Comparison of ENCODE assay signal across 1 cellular context in the genomic region with DNA sequence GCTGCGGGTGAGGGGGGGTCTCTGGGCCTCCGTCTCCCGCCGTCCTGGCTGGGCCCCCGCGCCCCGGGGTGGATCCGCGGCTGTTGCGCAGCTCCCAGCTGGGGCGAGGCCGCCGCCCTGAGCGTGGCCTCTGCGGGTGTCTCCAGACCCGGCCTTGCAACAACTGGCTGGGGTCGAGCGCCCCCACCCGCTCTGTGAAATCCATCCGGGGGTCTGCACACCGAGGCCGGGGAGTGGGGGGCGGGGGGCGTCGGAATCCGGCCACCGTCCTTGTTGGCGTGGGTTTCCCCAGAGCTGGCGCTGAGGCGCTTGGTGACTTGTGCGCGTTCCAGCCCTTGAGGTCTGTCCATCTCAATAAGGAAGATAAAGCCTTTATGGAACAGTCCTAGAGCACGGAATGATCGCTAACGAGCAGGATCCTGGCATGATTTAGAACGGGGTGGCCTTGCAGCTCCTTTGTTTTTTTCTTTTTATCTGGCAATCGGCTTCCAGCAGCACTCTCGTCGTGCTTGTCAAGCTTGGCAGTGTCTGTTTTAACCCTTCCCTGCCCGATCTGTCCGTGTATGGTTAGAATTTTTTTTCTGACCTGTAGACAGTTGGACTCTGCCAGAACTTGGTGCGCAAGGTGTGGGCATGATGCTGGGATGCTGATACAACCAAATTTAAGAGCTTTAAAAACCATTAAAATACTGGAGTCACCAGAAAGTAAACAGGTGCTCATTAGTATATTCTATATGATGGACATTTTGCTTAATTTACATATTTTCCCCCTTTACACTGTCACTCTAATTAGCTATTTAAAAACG.
TF ChIP-seq lines count a peak whose summit lies in the region.

No MANE protein-coding gene starts in this region.

TF ChIP-seq in HepG2, 621 proteins besides CTCF, POLR2A, EP300 and RAD21 (continued from another document and continues in another):
- TF ChIP-seq, protein P1, sequence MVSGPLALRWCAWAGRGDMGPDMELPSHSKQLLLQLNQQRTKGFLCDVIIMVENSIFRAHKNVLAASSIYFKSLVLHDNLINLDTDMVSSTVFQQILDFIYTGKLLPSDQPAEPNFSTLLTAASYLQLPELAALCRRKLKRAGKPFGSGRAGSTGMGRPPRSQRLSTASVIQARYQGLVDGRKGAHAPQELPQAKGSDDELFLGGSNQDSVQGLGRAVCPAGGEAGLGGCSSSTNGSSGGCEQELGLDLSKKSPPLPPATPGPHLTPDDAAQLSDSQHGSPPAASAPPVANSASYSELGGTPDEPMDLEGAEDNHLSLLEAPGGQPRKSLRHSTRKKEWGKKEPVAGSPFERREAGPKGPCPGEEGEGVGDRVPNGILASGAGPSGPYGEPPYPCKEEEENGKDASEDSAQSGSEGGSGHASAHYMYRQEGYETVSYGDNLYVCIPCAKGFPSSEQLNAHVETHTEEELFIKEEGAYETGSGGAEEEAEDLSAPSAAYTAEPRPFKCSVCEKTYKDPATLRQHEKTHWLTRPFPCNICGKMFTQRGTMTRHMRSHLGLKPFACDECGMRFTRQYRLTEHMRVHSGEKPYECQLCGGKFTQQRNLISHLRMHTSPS (CRISPR knock-in tag; IDR thresholded peaks at IDR 0.05; ENCODE audit: low read depth), result no peak
- TF ChIP-seq PRMT3 (CRISPR knock-in tag; IDR thresholded peaks at IDR 0.05; ENCODE audit: borderline replicate concordance, low read depth) (no peak), NAIF1 (CRISPR knock-in tag; IDR thresholded peaks at IDR 0.05; ENCODE audit: borderline replicate concordance) (0 out of 2 replicates have a peak, but pooled peaks have one; percentile 23), PHF20 (CRISPR knock-in tag; IDR thresholded peaks at IDR 0.05) (peak; percentile 15; the same call in 1 of the 2 replicates), ZNF768 (CRISPR knock-in tag; IDR thresholded peaks at IDR 0.05) (no peak; the same call in 1 of the 2 replicates), ZNF883 (CRISPR knock-in tag; IDR thresholded peaks at IDR 0.05; ENCODE audit: not compliant biosample characterization) (peak; percentile 86), HNRNPK (IDR thresholded peaks at IDR 0.05; ENCODE audit: low read depth, low read length, poor library complexity, severe bottlenecking) (no peak), KLF13 (CRISPR knock-in tag; IDR thresholded peaks at IDR 0.05) (no peak), NFYC (CRISPR knock-in tag; IDR thresholded peaks at IDR 0.05) (no peak), ZNF570 (CRISPR knock-in tag; IDR thresholded peaks at IDR 0.05; ENCODE audit: borderline replicate concordance) (no peak), ZNF180 (CRISPR knock-in tag; IDR thresholded peaks at IDR 0.05; ENCODE audit: borderline replicate concordance, low read depth) (no peak), ZNF160 (CRISPR knock-in tag; IDR thresholded peaks at IDR 0.05) (no peak), DNMT3B (CRISPR knock-in tag; conservative IDR thresholded peaks at IDR 0.05) (no peak), ZNF713 (CRISPR knock-in tag; IDR thresholded peaks at IDR 0.05) (no peak), SP4 (CRISPR knock-in tag; IDR thresholded peaks at IDR 0.05) (peak; percentile 55), NONO (IDR thresholded peaks at IDR 0.05) (no peak), NONO (CRISPR knock-in tag; conservative IDR thresholded peaks at IDR 0.05) (no peak), ZNF124 (CRISPR knock-in tag; IDR thresholded peaks at IDR 0.05) (no peak), NR3C1 (CRISPR knock-in tag; IDR thresholded peaks at IDR 0.05) (no peak), ZMAT3 (CRISPR knock-in tag; conservative IDR thresholded peaks at IDR 0.05) (no peak; the same call in 1 of the 2 replicates), HIVEP1 (CRISPR knock-in tag; IDR thresholded peaks at IDR 0.05) (no peak), ZNF567 (CRISPR knock-in tag; IDR thresholded peaks at IDR 0.05; ENCODE audit: borderline replicate concordance) (no peak), ZNF660 (CRISPR knock-in tag; IDR thresholded peaks at IDR 0.05; ENCODE audit: borderline replicate concordance, low read depth) (no peak), ZNF773 (CRISPR knock-in tag; IDR thresholded peaks at IDR 0.05; ENCODE audit: borderline replicate concordance) (no peak), AGO2 (optimal IDR thresholded peaks at IDR 0.05; ENCODE audit: low read depth, low read length) (peak; percentile 66), ZNF343 (CRISPR knock-in tag; IDR thresholded peaks at IDR 0.05) (no peak), HNRNPL (IDR thresholded peaks at IDR 0.05; ENCODE audit: low read depth, low read length) (no peak), ZNF652 (CRISPR knock-in tag; IDR thresholded peaks at IDR 0.05; ENCODE audit: borderline replicate concordance, low read depth) (peak; percentile 99)
- TF ChIP-seq, protein P2, sequence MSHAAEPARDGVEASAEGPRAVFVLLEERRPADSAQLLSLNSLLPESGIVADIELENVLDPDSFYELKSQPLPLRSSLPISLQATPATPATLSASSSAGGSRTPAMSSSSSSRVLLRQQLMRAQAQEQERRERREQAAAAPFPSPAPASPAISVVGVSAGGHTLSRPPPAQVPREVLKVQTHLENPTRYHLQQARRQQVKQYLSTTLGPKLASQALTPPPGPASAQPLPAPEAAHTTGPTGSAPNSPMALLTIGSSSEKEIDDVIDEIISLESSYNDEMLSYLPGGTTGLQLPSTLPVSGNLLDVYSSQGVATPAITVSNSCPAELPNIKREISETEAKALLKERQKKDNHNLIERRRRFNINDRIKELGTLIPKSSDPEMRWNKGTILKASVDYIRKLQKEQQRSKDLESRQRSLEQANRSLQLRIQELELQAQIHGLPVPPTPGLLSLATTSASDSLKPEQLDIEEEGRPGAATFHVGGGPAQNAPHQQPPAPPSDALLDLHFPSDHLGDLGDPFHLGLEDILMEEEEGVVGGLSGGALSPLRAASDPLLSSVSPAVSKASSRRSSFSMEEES (CRISPR knock-in tag; IDR thresholded peaks at IDR 0.05), result no peak
- TF ChIP-seq, protein P3, sequence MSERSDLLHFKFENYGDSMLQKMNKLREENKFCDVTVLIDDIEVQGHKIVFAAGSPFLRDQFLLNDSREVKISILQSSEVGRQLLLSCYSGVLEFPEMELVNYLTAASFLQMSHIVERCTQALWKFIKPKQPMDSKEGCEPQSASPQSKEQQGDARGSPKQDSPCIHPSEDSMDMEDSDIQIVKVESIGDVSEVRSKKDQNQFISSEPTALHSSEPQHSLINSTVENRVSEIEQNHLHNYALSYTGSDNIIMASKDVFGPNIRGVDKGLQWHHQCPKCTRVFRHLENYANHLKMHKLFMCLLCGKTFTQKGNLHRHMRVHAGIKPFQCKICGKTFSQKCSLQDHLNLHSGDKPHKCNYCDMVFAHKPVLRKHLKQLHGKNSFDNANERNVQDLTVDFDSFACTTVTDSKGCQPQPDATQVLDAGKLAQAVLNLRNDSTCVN (CRISPR knock-in tag; IDR thresholded peaks at IDR 0.05; ENCODE audit: borderline replicate concordance), result no peak; the same call in none of the 2 replicates
- TF ChIP-seq, protein P4, sequence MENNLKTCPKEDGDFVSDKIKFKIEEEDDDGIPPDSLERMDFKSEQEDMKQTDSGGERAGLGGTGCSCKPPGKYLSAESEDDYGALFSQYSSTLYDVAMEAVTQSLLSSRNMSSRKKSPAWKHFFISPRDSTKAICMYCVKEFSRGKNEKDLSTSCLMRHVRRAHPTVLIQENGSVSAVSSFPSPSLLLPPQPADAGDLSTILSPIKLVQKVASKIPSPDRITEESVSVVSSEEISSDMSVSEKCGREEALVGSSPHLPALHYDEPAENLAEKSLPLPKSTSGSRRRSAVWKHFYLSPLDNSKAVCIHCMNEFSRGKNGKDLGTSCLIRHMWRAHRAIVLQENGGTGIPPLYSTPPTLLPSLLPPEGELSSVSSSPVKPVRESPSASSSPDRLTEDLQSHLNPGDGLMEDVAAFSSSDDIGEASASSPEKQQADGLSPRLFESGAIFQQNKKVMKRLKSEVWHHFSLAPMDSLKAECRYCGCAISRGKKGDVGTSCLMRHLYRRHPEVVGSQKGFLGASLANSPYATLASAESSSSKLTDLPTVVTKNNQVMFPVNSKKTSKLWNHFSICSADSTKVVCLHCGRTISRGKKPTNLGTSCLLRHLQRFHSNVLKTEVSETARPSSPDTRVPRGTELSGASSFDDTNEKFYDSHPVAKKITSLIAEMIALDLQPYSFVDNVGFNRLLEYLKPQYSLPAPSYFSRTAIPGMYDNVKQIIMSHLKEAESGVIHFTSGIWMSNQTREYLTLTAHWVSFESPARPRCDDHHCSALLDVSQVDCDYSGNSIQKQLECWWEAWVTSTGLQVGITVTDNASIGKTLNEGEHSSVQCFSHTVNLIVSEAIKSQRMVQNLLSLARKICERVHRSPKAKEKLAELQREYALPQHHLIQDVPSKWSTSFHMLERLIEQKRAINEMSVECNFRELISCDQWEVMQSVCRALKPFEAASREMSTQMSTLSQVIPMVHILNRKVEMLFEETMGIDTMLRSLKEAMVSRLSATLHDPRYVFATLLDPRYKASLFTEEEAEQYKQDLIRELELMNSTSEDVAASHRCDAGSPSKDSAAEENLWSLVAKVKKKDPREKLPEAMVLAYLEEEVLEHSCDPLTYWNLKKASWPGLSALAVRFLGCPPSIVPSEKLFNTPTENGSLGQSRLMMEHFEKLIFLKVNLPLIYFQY (CRISPR knock-in tag; IDR thresholded peaks at IDR 0.05; ENCODE audit: borderline replicate concordance), result no peak
- TF ChIP-seq, protein P5, sequence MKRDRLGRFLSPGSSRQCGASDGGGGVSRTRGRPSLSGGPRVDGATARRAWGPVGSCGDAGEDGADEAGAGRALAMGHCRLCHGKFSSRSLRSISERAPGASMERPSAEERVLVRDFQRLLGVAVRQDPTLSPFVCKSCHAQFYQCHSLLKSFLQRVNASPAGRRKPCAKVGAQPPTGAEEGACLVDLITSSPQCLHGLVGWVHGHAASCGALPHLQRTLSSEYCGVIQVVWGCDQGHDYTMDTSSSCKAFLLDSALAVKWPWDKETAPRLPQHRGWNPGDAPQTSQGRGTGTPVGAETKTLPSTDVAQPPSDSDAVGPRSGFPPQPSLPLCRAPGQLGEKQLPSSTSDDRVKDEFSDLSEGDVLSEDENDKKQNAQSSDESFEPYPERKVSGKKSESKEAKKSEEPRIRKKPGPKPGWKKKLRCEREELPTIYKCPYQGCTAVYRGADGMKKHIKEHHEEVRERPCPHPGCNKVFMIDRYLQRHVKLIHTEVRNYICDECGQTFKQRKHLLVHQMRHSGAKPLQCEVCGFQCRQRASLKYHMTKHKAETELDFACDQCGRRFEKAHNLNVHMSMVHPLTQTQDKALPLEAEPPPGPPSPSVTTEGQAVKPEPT (CRISPR knock-in tag; IDR thresholded peaks at IDR 0.05; ENCODE audit: low read depth), result no peak
- TF ChIP-seq, protein P6, sequence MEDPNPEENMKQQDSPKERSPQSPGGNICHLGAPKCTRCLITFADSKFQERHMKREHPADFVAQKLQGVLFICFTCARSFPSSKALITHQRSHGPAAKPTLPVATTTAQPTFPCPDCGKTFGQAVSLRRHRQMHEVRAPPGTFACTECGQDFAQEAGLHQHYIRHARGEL (CRISPR knock-in tag; IDR thresholded peaks at IDR 0.05), result peak; percentile 18; the same call in 1 of the 2 replicates
- TF ChIP-seq, protein P7, sequence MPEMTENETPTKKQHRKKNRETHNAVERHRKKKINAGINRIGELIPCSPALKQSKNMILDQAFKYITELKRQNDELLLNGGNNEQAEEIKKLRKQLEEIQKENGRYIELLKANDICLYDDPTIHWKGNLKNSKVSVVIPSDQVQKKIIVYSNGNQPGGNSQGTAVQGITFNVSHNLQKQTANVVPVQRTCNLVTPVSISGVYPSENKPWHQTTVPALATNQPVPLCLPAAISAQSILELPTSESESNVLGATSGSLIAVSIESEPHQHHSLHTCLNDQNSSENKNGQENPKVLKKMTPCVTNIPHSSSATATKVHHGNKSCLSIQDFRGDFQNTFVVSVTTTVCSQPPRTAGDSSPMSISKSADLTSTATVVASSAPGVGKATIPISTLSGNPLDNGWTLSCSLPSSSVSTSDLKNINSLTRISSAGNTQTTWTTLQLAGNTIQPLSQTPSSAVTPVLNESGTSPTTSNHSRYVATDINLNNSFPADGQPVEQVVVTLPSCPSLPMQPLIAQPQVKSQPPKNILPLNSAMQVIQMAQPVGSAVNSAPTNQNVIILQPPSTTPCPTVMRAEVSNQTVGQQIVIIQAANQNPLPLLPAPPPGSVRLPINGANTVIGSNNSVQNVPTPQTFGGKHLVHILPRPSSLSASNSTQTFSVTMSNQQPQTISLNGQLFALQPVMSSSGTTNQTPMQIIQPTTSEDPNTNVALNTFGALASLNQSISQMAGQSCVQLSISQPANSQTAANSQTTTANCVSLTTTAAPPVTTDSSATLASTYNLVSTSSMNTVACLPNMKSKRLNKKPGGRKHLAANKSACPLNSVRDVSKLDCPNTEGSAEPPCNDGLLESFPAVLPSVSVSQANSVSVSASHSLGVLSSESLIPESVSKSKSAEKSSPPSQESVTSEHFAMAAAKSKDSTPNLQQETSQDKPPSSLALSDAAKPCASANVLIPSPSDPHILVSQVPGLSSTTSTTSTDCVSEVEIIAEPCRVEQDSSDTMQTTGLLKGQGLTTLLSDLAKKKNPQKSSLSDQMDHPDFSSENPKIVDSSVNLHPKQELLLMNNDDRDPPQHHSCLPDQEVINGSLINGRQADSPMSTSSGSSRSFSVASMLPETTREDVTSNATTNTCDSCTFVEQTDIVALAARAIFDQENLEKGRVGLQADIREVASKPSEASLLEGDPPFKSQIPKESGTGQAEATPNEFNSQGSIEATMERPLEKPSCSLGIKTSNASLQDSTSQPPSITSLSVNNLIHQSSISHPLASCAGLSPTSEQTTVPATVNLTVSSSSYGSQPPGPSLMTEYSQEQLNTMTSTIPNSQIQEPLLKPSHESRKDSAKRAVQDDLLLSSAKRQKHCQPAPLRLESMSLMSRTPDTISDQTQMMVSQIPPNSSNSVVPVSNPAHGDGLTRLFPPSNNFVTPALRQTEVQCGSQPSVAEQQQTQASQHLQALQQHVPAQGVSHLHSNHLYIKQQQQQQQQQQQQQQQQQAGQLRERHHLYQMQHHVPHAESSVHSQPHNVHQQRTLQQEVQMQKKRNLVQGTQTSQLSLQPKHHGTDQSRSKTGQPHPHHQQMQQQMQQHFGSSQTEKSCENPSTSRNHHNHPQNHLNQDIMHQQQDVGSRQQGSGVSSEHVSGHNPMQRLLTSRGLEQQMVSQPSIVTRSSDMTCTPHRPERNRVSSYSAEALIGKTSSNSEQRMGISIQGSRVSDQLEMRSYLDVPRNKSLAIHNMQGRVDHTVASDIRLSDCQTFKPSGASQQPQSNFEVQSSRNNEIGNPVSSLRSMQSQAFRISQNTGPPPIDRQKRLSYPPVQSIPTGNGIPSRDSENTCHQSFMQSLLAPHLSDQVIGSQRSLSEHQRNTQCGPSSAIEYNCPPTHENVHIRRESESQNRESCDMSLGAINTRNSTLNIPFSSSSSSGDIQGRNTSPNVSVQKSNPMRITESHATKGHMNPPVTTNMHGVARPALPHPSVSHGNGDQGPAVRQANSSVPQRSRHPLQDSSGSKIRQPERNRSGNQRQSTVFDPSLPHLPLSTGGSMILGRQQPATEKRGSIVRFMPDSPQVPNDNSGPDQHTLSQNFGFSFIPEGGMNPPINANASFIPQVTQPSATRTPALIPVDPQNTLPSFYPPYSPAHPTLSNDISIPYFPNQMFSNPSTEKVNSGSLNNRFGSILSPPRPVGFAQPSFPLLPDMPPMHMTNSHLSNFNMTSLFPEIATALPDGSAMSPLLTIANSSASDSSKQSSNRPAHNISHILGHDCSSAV (CRISPR knock-in tag; IDR thresholded peaks at IDR 0.05; ENCODE audit: borderline replicate concordance), result 0 out of 2 replicates have a peak, but pooled peaks have one; percentile 48
- TF ChIP-seq, protein P8, sequence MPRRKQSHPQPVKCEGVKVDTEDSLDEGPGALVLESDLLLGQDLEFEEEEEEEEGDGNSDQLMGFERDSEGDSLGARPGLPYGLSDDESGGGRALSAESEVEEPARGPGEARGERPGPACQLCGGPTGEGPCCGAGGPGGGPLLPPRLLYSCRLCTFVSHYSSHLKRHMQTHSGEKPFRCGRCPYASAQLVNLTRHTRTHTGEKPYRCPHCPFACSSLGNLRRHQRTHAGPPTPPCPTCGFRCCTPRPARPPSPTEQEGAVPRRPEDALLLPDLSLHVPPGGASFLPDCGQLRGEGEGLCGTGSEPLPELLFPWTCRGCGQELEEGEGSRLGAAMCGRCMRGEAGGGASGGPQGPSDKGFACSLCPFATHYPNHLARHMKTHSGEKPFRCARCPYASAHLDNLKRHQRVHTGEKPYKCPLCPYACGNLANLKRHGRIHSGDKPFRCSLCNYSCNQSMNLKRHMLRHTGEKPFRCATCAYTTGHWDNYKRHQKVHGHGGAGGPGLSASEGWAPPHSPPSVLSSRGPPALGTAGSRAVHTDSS (CRISPR knock-in tag; conservative IDR thresholded peaks at IDR 0.05), result no peak
